Comparison of ENCODE assay signal across 28 cellular contexts in the genomic region with DNA sequence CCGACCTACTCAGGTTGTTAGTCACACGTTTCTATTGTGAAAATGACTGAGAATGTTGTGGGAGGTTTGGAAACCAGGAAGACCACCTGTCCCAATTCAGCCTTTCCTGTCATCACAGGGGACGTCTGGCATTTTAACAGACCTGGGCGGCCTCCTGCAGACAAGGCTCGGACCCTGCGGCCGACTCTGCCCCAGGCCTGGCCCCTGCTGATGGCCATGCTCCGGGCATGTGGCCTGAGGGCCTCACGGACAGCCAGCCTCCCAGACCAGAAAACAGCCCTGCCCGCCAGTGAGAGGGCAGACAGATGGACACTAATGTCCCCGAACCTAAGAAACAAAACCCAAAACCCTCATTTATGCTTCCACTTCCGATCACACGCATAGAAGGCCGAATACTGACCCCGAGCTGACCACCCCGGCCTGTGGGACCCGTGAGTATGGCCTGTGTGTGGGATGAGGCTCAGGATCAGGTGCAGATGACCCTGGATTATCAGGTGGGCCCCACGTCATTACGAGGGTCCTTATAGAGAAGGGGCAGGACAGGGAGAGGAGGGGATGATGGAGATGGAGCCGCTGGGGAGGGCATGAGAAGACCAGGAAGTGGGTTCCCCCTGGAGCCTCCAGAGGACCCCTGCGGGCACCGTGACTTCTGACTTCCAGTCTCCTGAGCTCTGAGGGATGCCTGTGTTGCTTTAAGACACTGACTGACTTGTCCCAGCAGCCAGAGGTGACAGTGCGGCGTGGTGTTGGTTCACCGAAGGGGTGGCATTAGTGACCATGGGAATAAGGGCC. TPM values are rescaled to one million over a fixed set of nuclear protein-coding genes. Genes with fewer than 3 reads are reported as not detected.
A peak's percentile ranks its signal among the peaks of the same experiment; 100 is the strongest.
DNase-seq lines count a peak whose midpoint lies in the region; ATAC-seq and TF ChIP-seq lines count a peak whose summit lies in the region.
"Had no signal": no experiment of that assay in that cellular context is flagged by ENCODE, and none has a peak within 500 bp of the region (broad histone marks: within the 10 kb centered on the region; RNA-seq: fewer than 3 reads in every experiment).

No MANE protein-coding gene starts in this region.

- peaks cover 41% of the 10 kb centered on the region for H3K4me1 Mint-ChIP-seq in type B pancreatic cell (ENCODE audit: unreplicated experiment)
- H3K4me1 Mint-ChIP-seq: naive thymus-derived CD8-positive, alpha-beta T cell had no signal

- intact Hi-C loops in Right ventricle myocardium inferior (cut with DNase I) (no loop called here), heart right ventricle (cut with DNase I) (loop anchor here in 1 of 10 donors (2.0 to 5.0 kb wide), 2 partner anchors 22 to 37 kb away; no protein-coding TSS in a partner anchor), left cardiac atrium (cut with DNase I) (no loop called here)

- peaks cover 95% of the 10 kb centered on the region for H3K79me2 ChIP-seq in mesendoderm (ENCODE audit: control insufficient read depth, insufficient read depth, low read length)
- H3K79me2 ChIP-seq: parathyroid adenoma had no signal

- H3K23ac ChIP-seq in mesendoderm (ENCODE audit: low read length): no peak overlapping the region

- no peak overlapping the region for H2BK120ac ChIP-seq in mesendoderm (ENCODE audit: low read depth, low read length)

- H3K27me3 ChIP-seq in heart right ventricle (no peaks in the 10 kb centered on the region), mesendoderm (ENCODE audit: insufficient read depth, low read length, poor library complexity) (no peaks in the 10 kb centered on the region)
- H3K27me3 ChIP-seq: testis, vagina had no signal

- H4K8ac ChIP-seq in mesendoderm (ENCODE audit: low read depth, low read length): no peak overlapping the region

- no peak overlapping the region for H3K18ac ChIP-seq in mesendoderm (ENCODE audit: low read length)

- TF ChIP-seq CTCF in heart right ventricle (IDR thresholded peaks at IDR 0.05) (no peak), type B pancreatic cell (conservative IDR thresholded peaks at IDR 0.05) (no peak)

- H2BK15ac ChIP-seq in mesendoderm (replicated peaks; ENCODE audit: low read depth): no peak overlapping the region

- no peaks in the 10 kb centered on the region for H3K9me3 ChIP-seq in heart right ventricle
- H3K9me3 ChIP-seq: Caco-2, testis, vagina had no signal

- no peak overlapping the region for H3K4me2 ChIP-seq in mesendoderm (ENCODE audit: low read length)

- no peak overlapping the region for H4K5ac ChIP-seq in mesendoderm (ENCODE audit: low read length)

- peaks cover 10% of the 10 kb centered on the region for H3K79me1 ChIP-seq in mesendoderm (ENCODE audit: low read length)

- no peak overlapping the region for H3K4ac ChIP-seq in mesendoderm (ENCODE audit: low read depth, low read length)

- no peak overlapping the region for H2AK5ac ChIP-seq in mesendoderm (ENCODE audit: low read length)

- 92 to 94% methylated on average over 25 of the region's 25 CpGs for WGBS in heart right ventricle, 2 donors
- no CpG with 5 or more reads among the region's 25 CpGs for WGBS in mesendoderm (ENCODE audit: extremely low coverage, insufficient coverage, low lambda C conversion rate)

- no peak for ATAC-seq in Right ventricle myocardium inferior
- no peak for ATAC-seq in heart right ventricle
- ATAC-seq in left cardiac atrium: no peak
- ATAC-seq in GM21447 (IDR thresholded peaks at IDR 0.05; ENCODE audit: unreplicated experiment): no peak
- ATAC-seq: activated T-cell treated with anti-CD3 and anti-CD28 coated beads, Interleukin-2, amount 50 U/mL, for 4 hours; naive thymus-derived CD8-positive, alpha-beta T cell had no signal

- H3K36me3 Mint-ChIP-seq in type B pancreatic cell: no peaks in the 10 kb centered on the region
- H3K36me3 Mint-ChIP-seq: naive thymus-derived CD8-positive, alpha-beta T cell had no signal

- peak overlapping the region; percentile 26 for H3K27ac Mint-ChIP-seq in type B pancreatic cell
- H3K27ac Mint-ChIP-seq: HFFc6; naive thymus-derived CD8-positive, alpha-beta T cell had no signal

- H3K27ac ChIP-seq in heart right ventricle (peak overlapping the region in 2 of 10 donors; percentile 15 to 46), mesendoderm (ENCODE audit: low read depth, low read length) (no peak overlapping the region)
- H3K27ac ChIP-seq: 22Rv1, C4-2B, HL-60, parathyroid adenoma, vagina had no signal

- no peak overlapping the region for H3K9ac ChIP-seq in mesendoderm (ENCODE audit: low read length)
- H3K9ac ChIP-seq: parathyroid adenoma had no signal

- H3K56ac ChIP-seq in mesendoderm (ENCODE audit: low read length): peak overlapping the region; percentile 25

- H3K36me3 ChIP-seq in heart right ventricle: peaks cover 0 to 13% (median 0%) of the 10 kb centered on the region in 9 donors
- no peaks in the 10 kb centered on the region for H3K36me3 ChIP-seq in mesendoderm (ENCODE audit: control insufficient read depth, insufficient read depth, low read length)
- H3K36me3 ChIP-seq: vagina had no signal

- H3K4me3 Mint-ChIP-seq in type B pancreatic cell: no peak overlapping the region
- H3K4me3 Mint-ChIP-seq: activated T-cell treated with anti-CD3 and anti-CD28 coated beads, Interleukin-2, amount 50 U/mL, for 4 hours; HFFc6; naive thymus-derived CD8-positive, alpha-beta T cell had no signal

- H2BK5ac ChIP-seq in mesendoderm (ENCODE audit: low read length): no peak overlapping the region

- H3K4me3 ChIP-seq in heart right ventricle: no peak overlapping the region
- H3K4me3 ChIP-seq in mesendoderm (ENCODE audit: low read length): no peak overlapping the region
- H3K4me3 ChIP-seq: testis, vagina had no signal

- H3K27me3 Mint-ChIP-seq in type B pancreatic cell: no peaks in the 10 kb centered on the region

- no peaks in the 10 kb centered on the region for H3K9me3 Mint-ChIP-seq in type B pancreatic cell
- H3K9me3 Mint-ChIP-seq: activated T-cell treated with anti-CD3 and anti-CD28 coated beads, Interleukin-2, amount 50 U/mL, for 4 hours; HFFc6; naive thymus-derived CD8-positive, alpha-beta T cell had no signal

- DNase-seq in Right ventricle myocardium inferior (ENCODE audit: missing footprints) (peak; percentile 60), heart right ventricle (no peak), left cardiac atrium (peak; percentile 22), mesendoderm (no peak), type B pancreatic cell (ENCODE audit: extremely low spot score, unreplicated experiment) (no peak), hepatic stellate cell (ENCODE audit: low spot score) (no peak), NCI-H2081 (lab: John Stamatoyannopoulos, UW) (no peak)
- DNase-seq: activated CD4-positive, alpha-beta T cell treated with anti-CD3 and anti-CD28 coated beads, Interleukin-2, amount 50 U/mL, for 1 hour; activated gamma-delta T cell treated with Interleukin-2 at 50 U/mL for 16 hours; activated T-cell treated with anti-CD3 and anti-CD28 coated beads, Interleukin-2, amount 50 U/mL, for 4 hours; Caco-2; cerebellar nuclear complex; GDM1; HFFc6; Karpas-422; MV-4-11; NCI-H2171; NCI-H510A; stimulated activated CD4-positive, alpha-beta T cell treated with anti-CD3 and anti-CD28 coated beads, Interleukin-15, amount 100 ng/mL, for 24 hours; stimulated activated naive CD4-positive, alpha-beta T cell; testis had no signal

- H3K4me1 ChIP-seq in heart right ventricle (peaks cover 20 to 72% (median 42%) of the 10 kb centered on the region in 9 donors), mesendoderm (ENCODE audit: control insufficient read depth, low read depth, low read length) (no peaks in the 10 kb centered on the region)
- H3K4me1 ChIP-seq: parathyroid adenoma had no signal

RNA-seq across cellular contexts. Expression of a gene that starts 9.6 kb away (rescaled TPM):
- total RNA-seq in Right ventricle myocardium inferior: 51.6 TPM
- total RNA-seq in heart right ventricle: 10 to 100 TPM; 33.7 to 87.1 (median 48.8) TPM
- 10 to 100 TPM; 63.1 to 70.6 TPM for polyA plus RNA-seq in heart right ventricle
- 100 to 1,000 TPM in 1 of 2 donors, 10 to 100 TPM in 1; 53.4 to 104 TPM for total RNA-seq in left cardiac atrium
- 84.0 TPM for polyA plus RNA-seq in mesendoderm (2013, experiment 1 of 2)
- 85.5 TPM for polyA plus RNA-seq in mesendoderm (2013, experiment 2 of 2)
- 150 and 168 TPM in 2 replicates for total RNA-seq in type B pancreatic cell (ENCODE audit: low replicate concordance)

Comparison
In these comparisons a context has a peak if more than half of its experiments do, and no peak if none do; other contexts are left out.
1. DNase-seq: peak in Right ventricle myocardium inferior (single experiment) and left cardiac atrium (single experiment); none in heart right ventricle (0 of 2), mesendoderm (single experiment), type B pancreatic cell (single experiment), hepatic stellate cell (single experiment) and NCI-H2081 (0 of 2).